13 cellular contexts compared by ENCODE assay signal in the genomic region with DNA sequence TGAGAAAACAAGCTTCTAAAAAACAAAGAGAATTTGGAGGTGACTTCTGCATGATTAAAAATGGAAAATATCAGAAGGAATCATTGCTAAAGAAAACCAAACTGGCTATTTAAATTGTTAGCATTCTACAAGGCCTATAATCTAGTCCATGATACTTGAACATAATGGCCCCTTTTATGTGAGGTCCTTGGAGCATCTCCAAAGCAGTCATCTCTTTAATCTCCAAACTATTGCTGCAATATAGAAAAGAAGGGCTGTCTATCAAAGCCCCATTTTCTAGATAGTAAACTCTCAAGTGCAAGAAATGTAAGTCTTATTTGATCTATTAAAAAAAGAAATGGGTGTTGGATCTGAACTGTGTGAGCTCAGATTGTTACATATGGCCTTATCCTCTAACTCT.
"Had no signal": no experiment of that assay in that cellular context is flagged by ENCODE, and none has a peak within 500 bp of the region (broad histone marks: within the 10 kb centered on the region; RNA-seq: fewer than 3 reads in every experiment).

No MANE protein-coding gene starts in this region.

- H3K4me3 ChIP-seq: coronary artery, gastroesophageal sphincter, heart right ventricle, thyroid gland had no signal

- H3K36me3 ChIP-seq: gastroesophageal sphincter, heart right ventricle, thyroid gland had no signal

- H3K9me3 ChIP-seq: gastroesophageal sphincter, heart right ventricle, thyroid gland had no signal

- H3K27me3 Mint-ChIP-seq: activated CD4-positive, alpha-beta T cell treated with anti-CD3 and anti-CD28 coated beads, Interleukin-2, amount 10 ng/mL, durations not matched to agents 24 days and 14 days; activated naive CD4-positive, alpha-beta T cell treated with anti-CD3 and anti-CD28 coated beads, Interleukin-2, amount 10 ng/mL, durations not matched to agents 7 days and 5 days; activated naive CD8-positive, alpha-beta T cell treated with anti-CD3 and anti-CD28 coated beads, Interleukin-2, amount 50 U/mL, for 24 hours; activated T-cell treated with anti-CD3 and anti-CD28 coated beads, Interleukin-2, amount 50 U/mL, for 24 hours; stimulated activated naive B cell treated with anti-CD40 and anti-IgM and Interleukin-4, amounts not matched to agents 10 μg/mL and 1 μg/mL and 100 μg/mL, for 72 hours had no signal

- H3K27ac ChIP-seq: coronary artery, gastroesophageal sphincter, heart right ventricle, thyroid gland had no signal

- H3K27me3 ChIP-seq: gastroesophageal sphincter, heart right ventricle, thyroid gland had no signal

- H3K36me3 Mint-ChIP-seq: activated naive CD4-positive, alpha-beta T cell treated with anti-CD3 and anti-CD28 coated beads, Interleukin-2, amount 10 ng/mL, durations not matched to agents 7 days and 5 days; stimulated activated naive B cell treated with anti-CD40 and anti-IgM and Interleukin-4, amounts not matched to agents 10 μg/mL and 1 μg/mL and 100 μg/mL, for 72 hours had no signal

- H3K4me3 Mint-ChIP-seq: activated CD4-positive, alpha-beta T cell treated with anti-CD3 and anti-CD28 coated beads, Interleukin-2, amount 10 ng/mL, durations not matched to agents 24 days and 14 days; activated CD8-positive, alpha-beta T cell treated with anti-CD3 and anti-CD28 coated beads, Interleukin-2, amount 10 ng/mL, durations not matched to agents 7 days and 5 days; activated naive CD4-positive, alpha-beta T cell treated with anti-CD3 and anti-CD28 coated beads, Interleukin-2, amount 10 ng/mL, durations not matched to agents 7 days and 5 days; activated naive CD8-positive, alpha-beta T cell treated with anti-CD3 and anti-CD28 coated beads, Interleukin-2, amount 50 U/mL, for 24 hours; activated T-cell treated with anti-CD3 and anti-CD28 coated beads, Interleukin-2, amount 50 U/mL, for 24 hours; nephron progenitor cell; stimulated activated naive B cell treated with anti-CD40 and anti-IgM and Interleukin-4, amounts not matched to agents 10 μg/mL and 1 μg/mL and 100 μg/mL, for 72 hours had no signal

- H3K4me1 ChIP-seq: thyroid gland had no signal

- H3K9me3 Mint-ChIP-seq: activated CD4-positive, alpha-beta T cell treated with anti-CD3 and anti-CD28 coated beads, Interleukin-2, amount 10 ng/mL, durations not matched to agents 24 days and 14 days; nephron progenitor cell had no signal

- H3K4me1 Mint-ChIP-seq: activated CD4-positive, alpha-beta T cell treated with anti-CD3 and anti-CD28 coated beads, Interleukin-2, amount 10 ng/mL, durations not matched to agents 24 days and 14 days; activated naive CD4-positive, alpha-beta T cell treated with anti-CD3 and anti-CD28 coated beads, Interleukin-2, amount 10 ng/mL, durations not matched to agents 7 days and 5 days; activated naive CD8-positive, alpha-beta T cell treated with anti-CD3 and anti-CD28 coated beads, Interleukin-2, amount 50 U/mL, for 24 hours; nephron progenitor cell; stimulated activated naive B cell treated with anti-CD40 and anti-IgM and Interleukin-4, amounts not matched to agents 10 μg/mL and 1 μg/mL and 100 μg/mL, for 72 hours had no signal

- DNase-seq: activated CD4-positive, alpha-beta T cell treated with anti-CD3 and anti-CD28 coated beads, Interleukin-2, amount 10 ng/mL, durations not matched to agents 24 days and 14 days; activated CD8-positive, alpha-beta T cell treated with anti-CD3 and anti-CD28 coated beads, Interleukin-2, amount 10 ng/mL, durations not matched to agents 7 days and 5 days; activated naive CD4-positive, alpha-beta T cell treated with anti-CD3 and anti-CD28 coated beads, Interleukin-2, amount 10 ng/mL, durations not matched to agents 7 days and 5 days; activated naive CD8-positive, alpha-beta T cell treated with anti-CD3 and anti-CD28 coated beads, Interleukin-2, amount 50 U/mL, for 24 hours; activated T-cell treated with anti-CD3 and anti-CD28 coated beads, Interleukin-2, amount 50 U/mL, for 24 hours; aorta; heart right ventricle; left ventricle myocardium superior; nephron progenitor cell; stimulated activated naive B cell treated with anti-CD40 and anti-IgM and Interleukin-4, amounts not matched to agents 10 μg/mL and 1 μg/mL and 100 μg/mL, for 72 hours; thyroid gland had no signal

- H3K27ac Mint-ChIP-seq: activated CD4-positive, alpha-beta T cell treated with anti-CD3 and anti-CD28 coated beads, Interleukin-2, amount 10 ng/mL, durations not matched to agents 24 days and 14 days; activated CD8-positive, alpha-beta T cell treated with anti-CD3 and anti-CD28 coated beads, Interleukin-2, amount 10 ng/mL, durations not matched to agents 7 days and 5 days; activated naive CD4-positive, alpha-beta T cell treated with anti-CD3 and anti-CD28 coated beads, Interleukin-2, amount 10 ng/mL, durations not matched to agents 7 days and 5 days; activated naive CD8-positive, alpha-beta T cell treated with anti-CD3 and anti-CD28 coated beads, Interleukin-2, amount 50 U/mL, for 24 hours; activated T-cell treated with anti-CD3 and anti-CD28 coated beads, Interleukin-2, amount 50 U/mL, for 24 hours; nephron progenitor cell; stimulated activated naive B cell treated with anti-CD40 and anti-IgM and Interleukin-4, amounts not matched to agents 10 μg/mL and 1 μg/mL and 100 μg/mL, for 72 hours had no signal
